Comparison of ENCODE assay signal across 8 cellular contexts in genomic region chr11:61972796-61973602, GRCh38. TPM values are rescaled to one million over a fixed set of nuclear protein-coding genes. Genes with fewer than 3 reads are reported as not detected.
DNase-seq lines count a peak whose midpoint lies in the region; ATAC-seq and TF ChIP-seq lines count a peak whose summit lies in the region.

No MANE protein-coding gene starts in this region.

- H3K9ac ChIP-seq in subcutaneous abdominal adipose tissue (ENCODE audit: low read length in 5 of 5), result peak overlapping the region; percentile 56 to 85 (median 73)

- no peaks in the 10 kb centered on the region for H3K36me3 ChIP-seq in kidney epithelial cell (ENCODE audit: control insufficient read depth, insufficient read depth, low read length)
- no peaks in the 10 kb centered on the region for H3K36me3 ChIP-seq in subcutaneous abdominal adipose tissue (ENCODE audit: control insufficient read depth in 5 of 5, insufficient read depth in 5 of 5, low read length in 5 of 5)

- H3K4me3 ChIP-seq in kidney epithelial cell (ENCODE audit: low read depth, low read length) (no peak overlapping the region), subcutaneous abdominal adipose tissue (ENCODE audit: low read depth in 1 of 5, low read length in 5 of 5) (peak overlapping the region in 3 of 5 donors; percentile 15 to 35 (median 22))

- peaks cover 22 to 73% (median 58%) of the 10 kb centered on the region in 5 donors for H3K4me1 ChIP-seq in subcutaneous abdominal adipose tissue (ENCODE audit: control insufficient read depth in 5 of 5, insufficient read depth in 5 of 5, low read length in 5 of 5)

- ATAC-seq in activated naive CD8-positive, alpha-beta T cell treated with anti-CD3 and anti-CD28 coated beads, Interleukin-2, amount 10 ng/mL, durations not matched to agents 7 days and 5 days (ENCODE audit: low read depth), result no peak

- DNase-seq in activated CD4-positive, alpha-beta T cell treated with anti-CD3 and anti-CD28 coated beads, Interleukin-2, amount 10 ng/mL, durations not matched to agents 7 days and 5 days, result no peak
- no peak for DNase-seq in activated CD4-positive, alpha-beta T cell treated with anti-CD3 and anti-CD28 coated beads for 4 hours
- DNase-seq in activated naive CD8-positive, alpha-beta T cell treated with anti-CD3 and anti-CD28 coated beads, Interleukin-2, amount 10 ng/mL, durations not matched to agents 7 days and 5 days, result no peak
- DNase-seq in kidney epithelial cell (ENCODE audit: low read depth), result peak; percentile 80
- no peak for DNase-seq in stimulated activated CD4-positive, alpha-beta T cell treated with anti-CD3 and anti-CD28 coated beads, Interleukin-4, amount 100 ng/mL, for 1 hour
- DNase-seq in activated CD4-positive, alpha-beta T cell treated with anti-CD3 and anti-CD28 coated beads, Interleukin-2, amount 50 U/mL, for 4 hours, result no peak
- no peak for DNase-seq in activated CD4-positive, CD25-positive, alpha-beta regulatory T cell (lab: John Stamatoyannopoulos, UW)

- H3K4me3 Mint-ChIP-seq in activated CD4-positive, alpha-beta T cell treated with anti-CD3 and anti-CD28 coated beads, Interleukin-2, amount 10 ng/mL, durations not matched to agents 7 days and 5 days, result no peak overlapping the region
- H3K4me3 Mint-ChIP-seq in activated naive CD8-positive, alpha-beta T cell treated with anti-CD3 and anti-CD28 coated beads, Interleukin-2, amount 10 ng/mL, durations not matched to agents 7 days and 5 days, result peak overlapping the region; percentile 4

- POLR2A ChIA-PET in activated CD4-positive, alpha-beta T cell treated with anti-CD3 and anti-CD28 coated beads, Interleukin-2, amount 10 ng/mL, durations not matched to agents 7 days and 5 days (lab: Charles Lee), result no interaction called here
- POLR2A ChIA-PET in activated naive CD8-positive, alpha-beta T cell treated with anti-CD3 and anti-CD28 coated beads, Interleukin-2, amount 10 ng/mL, durations not matched to agents 7 days and 5 days (lab: Charles Lee), result interaction anchor here (1.0 to 1.1 kb wide), 2 partner anchors 10 to 52 kb away, joined by 3 to 5 read pairs; no protein-coding TSS in a partner anchor

- H3K27me3 Mint-ChIP-seq in activated CD4-positive, alpha-beta T cell treated with anti-CD3 and anti-CD28 coated beads, Interleukin-2, amount 10 ng/mL, durations not matched to agents 7 days and 5 days, result no peaks in the 10 kb centered on the region
- H3K27me3 Mint-ChIP-seq in activated naive CD8-positive, alpha-beta T cell treated with anti-CD3 and anti-CD28 coated beads, Interleukin-2, amount 10 ng/mL, durations not matched to agents 7 days and 5 days, result no peaks in the 10 kb centered on the region

- CTCF ChIA-PET in activated CD4-positive, alpha-beta T cell treated with anti-CD3 and anti-CD28 coated beads, Interleukin-2, amount 10 ng/mL, durations not matched to agents 7 days and 5 days (lab: Charles Lee), result interaction anchor here (0.6 to 2.3 kb wide), 6 partner anchors 38 to 386 kb away, joined by 3 to 8 read pairs (median 4); no protein-coding TSS in a partner anchor

- H3K9me3 Mint-ChIP-seq in activated CD4-positive, alpha-beta T cell treated with anti-CD3 and anti-CD28 coated beads, Interleukin-2, amount 10 ng/mL, durations not matched to agents 7 days and 5 days, result no peaks in the 10 kb centered on the region
- H3K9me3 Mint-ChIP-seq in activated naive CD8-positive, alpha-beta T cell treated with anti-CD3 and anti-CD28 coated beads, Interleukin-2, amount 10 ng/mL, durations not matched to agents 7 days and 5 days, result no peaks in the 10 kb centered on the region

- H3K4me1 Mint-ChIP-seq in activated CD4-positive, alpha-beta T cell treated with anti-CD3 and anti-CD28 coated beads, Interleukin-2, amount 10 ng/mL, durations not matched to agents 7 days and 5 days, result peaks cover 45% of the 10 kb centered on the region
- H3K4me1 Mint-ChIP-seq in activated naive CD8-positive, alpha-beta T cell treated with anti-CD3 and anti-CD28 coated beads, Interleukin-2, amount 10 ng/mL, durations not matched to agents 7 days and 5 days, result peaks cover 35% of the 10 kb centered on the region

- peak overlapping the region; percentile 100 for H3K27ac ChIP-seq in subcutaneous abdominal adipose tissue (ENCODE audit: low read depth, low read length)

- TF ChIP-seq CTCF in kidney epithelial cell (IDR thresholded peaks at IDR 0.05; ENCODE audit: insufficient read depth, low read length, poor library complexity, severe bottlenecking), result no peak

- H3K36me3 Mint-ChIP-seq in activated CD4-positive, alpha-beta T cell treated with anti-CD3 and anti-CD28 coated beads, Interleukin-2, amount 10 ng/mL, durations not matched to agents 7 days and 5 days (ENCODE audit: low read depth), result peaks cover 2% of the 10 kb centered on the region
- no peaks in the 10 kb centered on the region for H3K36me3 Mint-ChIP-seq in activated naive CD8-positive, alpha-beta T cell treated with anti-CD3 and anti-CD28 coated beads, Interleukin-2, amount 10 ng/mL, durations not matched to agents 7 days and 5 days

- H3K27ac Mint-ChIP-seq in activated CD4-positive, alpha-beta T cell treated with anti-CD3 and anti-CD28 coated beads, Interleukin-2, amount 10 ng/mL, durations not matched to agents 7 days and 5 days, result peak overlapping the region; percentile 72
- peak overlapping the region; percentile 68 for H3K27ac Mint-ChIP-seq in activated naive CD8-positive, alpha-beta T cell treated with anti-CD3 and anti-CD28 coated beads, Interleukin-2, amount 10 ng/mL, durations not matched to agents 7 days and 5 days

- H3K9me3 ChIP-seq in subcutaneous abdominal adipose tissue (ENCODE audit: control insufficient read depth in 5 of 5, low read length in 5 of 5), result no peaks in the 10 kb centered on the region

- H3K27me3 ChIP-seq in kidney epithelial cell (ENCODE audit: control insufficient read depth, insufficient read depth, low read length) (no peaks in the 10 kb centered on the region), subcutaneous abdominal adipose tissue (ENCODE audit: control insufficient read depth in 5 of 5, insufficient read depth in 4 of 5, low read length in 5 of 5) (no peaks in the 10 kb centered on the region)

RNA-seq across cellular contexts. Expression of gene FTH1, which starts 5.6 kb away (rescaled TPM):
- total RNA-seq in activated CD4-positive, alpha-beta T cell treated with anti-CD3 and anti-CD28 coated beads, Interleukin-2, amount 10 ng/mL, durations not matched to agents 7 days and 5 days, result 100 to 1,000 TPM; 751 to 840 TPM
- 100 to 1,000 TPM; 793 to 808 TPM for total RNA-seq in activated naive CD8-positive, alpha-beta T cell treated with anti-CD3 and anti-CD28 coated beads, Interleukin-2, amount 10 ng/mL, durations not matched to agents 7 days and 5 days
- total RNA-seq in kidney epithelial cell, result 2,225 and 2,374 TPM in 2 replicates

RNA-seq across cellular contexts. Expression of gene BEST1, which starts 22.8 kb away (rescaled TPM):
- total RNA-seq in activated CD4-positive, alpha-beta T cell treated with anti-CD3 and anti-CD28 coated beads, Interleukin-2, amount 10 ng/mL, durations not matched to agents 7 days and 5 days, result not detected
- total RNA-seq in activated naive CD8-positive, alpha-beta T cell treated with anti-CD3 and anti-CD28 coated beads, Interleukin-2, amount 10 ng/mL, durations not matched to agents 7 days and 5 days, result under 1 TPM; 0.20 to 0.30 TPM
- total RNA-seq in kidney epithelial cell, result 1.0 and 1.1 TPM in 2 replicates

RNA-seq across cellular contexts. Expression of gene RAB3IL1, which starts 55.6 kb away (rescaled TPM):
- total RNA-seq in activated CD4-positive, alpha-beta T cell treated with anti-CD3 and anti-CD28 coated beads, Interleukin-2, amount 10 ng/mL, durations not matched to agents 7 days and 5 days, result not detected
- 1 to 10 TPM in 1 of 2 experiments, under 1 TPM in 1; 0.28 to 1.6 TPM for total RNA-seq in activated naive CD8-positive, alpha-beta T cell treated with anti-CD3 and anti-CD28 coated beads, Interleukin-2, amount 10 ng/mL, durations not matched to agents 7 days and 5 days
- 5.2 and 9.9 TPM in 2 replicates for total RNA-seq in kidney epithelial cell
